Comparison of ENCODE assay signal across 10 cellular contexts in genomic region chr3:184568591-184568917, GRCh38. TPM values are rescaled to one million over a fixed set of nuclear protein-coding genes. Genes with fewer than 3 reads are reported as not detected.
DNase-seq lines count a peak whose midpoint lies in the region; ATAC-seq, FAIRE-seq and TF ChIP-seq lines count a peak whose summit lies in the region.
"Had no signal": no experiment of that assay in that cellular context is flagged by ENCODE, and none has a peak within 500 bp of the region (broad histone marks: within the 10 kb centered on the region; RNA-seq: fewer than 3 reads in every experiment).

No MANE protein-coding gene starts in this region.

- peak overlapping the region; percentile 88 to 99 (median 97) for H3K4me2 ChIP-seq in BLaER1 treated with 17β-estradiol and CSF1 and Interleukin-3, amounts not matched to agents 10 nM and 100 nM
- peak overlapping the region; percentile 89 for H3K4me2 ChIP-seq in SK-N-SH

- no peak overlapping the region for H3K27ac ChIP-seq in BLaER1 treated with 17β-estradiol and CSF1 and Interleukin-3, amounts not matched to agents 10 nM and 100 nM
- H3K27ac ChIP-seq in SK-N-SH (ENCODE audit: low read depth in 2 of 2, low read length in 1 of 2): peak overlapping the region; percentile 72 to 78
- H3K27ac ChIP-seq in pancreas: peak overlapping the region in 3 of 4 donors; percentile 17 to 57 (median 24)

- peak in 2 of 4 donors; percentile 1 to 6 for ATAC-seq in pancreas
- no peak for ATAC-seq in GM21381 (IDR thresholded peaks at IDR 0.05; ENCODE audit: unreplicated experiment)

- H3K4me1 ChIP-seq in BLaER1 treated with 17β-estradiol and CSF1 and Interleukin-3, amounts not matched to agents 10 nM and 100 nM: peaks cover 14 to 54% (median 31%) of the 10 kb centered on the region in 10 experiments; a peak in 19 of 20 replicates
- peaks cover 32 to 67% of the 10 kb centered on the region in 2 experiments for H3K4me1 ChIP-seq in SK-N-SH (ENCODE audit: control insufficient read depth in 1 of 2, insufficient read depth in 2 of 2, low read depth in 1 of 2, low read length in 1 of 2)
- peaks cover 26 to 34% (median 31%) of the 10 kb centered on the region in 3 donors for H3K4me1 ChIP-seq in pancreas

- FAIRE-seq in pancreas (lab: Jason Lieb, UNC): no peak

- peaks cover 0 to 96% (median 36%) of the 10 kb centered on the region in 11 experiments; a peak in 15 of 22 replicates for H4K20me1 ChIP-seq in BLaER1 treated with 17β-estradiol and CSF1 and Interleukin-3, amounts not matched to agents 10 nM and 100 nM
- no peaks in the 10 kb centered on the region for H4K20me1 ChIP-seq in SK-N-SH (ENCODE audit: insufficient read depth)

- CTCF ChIA-PET in SK-N-SH (lab: Yijun Ruan, JAX): no interaction called here

- peaks cover 56 to 88% (median 83%) of the 10 kb centered on the region in 11 experiments for H3K27me3 ChIP-seq in BLaER1 treated with 17β-estradiol and CSF1 and Interleukin-3, amounts not matched to agents 10 nM and 100 nM
- no peaks in the 10 kb centered on the region for H3K27me3 ChIP-seq in SK-N-SH (ENCODE audit: insufficient read depth)
- no peaks in the 10 kb centered on the region for H3K27me3 ChIP-seq in pancreas

- no peak for TF ChIP-seq RAD21 in SK-N-SH (IDR thresholded peaks at IDR 0.05; ENCODE audit: low read length)

- H3K36me3 ChIP-seq in BLaER1 treated with 17β-estradiol and CSF1 and Interleukin-3, amounts not matched to agents 10 nM and 100 nM: peaks cover 0 to 6% (median 0%) of the 10 kb centered on the region in 11 experiments; a peak in 3 of 22 replicates
- H3K36me3 ChIP-seq in SK-N-SH (replicated peaks in 1 of 2; ENCODE audit: control insufficient read depth in 1 of 2, insufficient read depth in 2 of 2, low read length in 1 of 2) (peaks cover 0 to 4% of the 10 kb centered on the region in 2 experiments), pancreas (peaks cover 0 to 7% (median 7%) of the 10 kb centered on the region in 3 donors)

- H3K9me2 ChIP-seq in SK-N-SH: no peaks in the 10 kb centered on the region

- 0 out of 2 replicates have a peak overlapping the region, but pooled peaks have one; percentile 41 for H2AFZ ChIP-seq in SK-N-SH (ENCODE audit: low read depth)

- WGBS in SK-N-SH (ENCODE audit: low lambda C conversion rate): 0% methylated on average over 6 of the region's 15 CpGs
- 1 to 2% methylated on average over 14 to 15 of the region's 15 CpGs for WGBS in pancreas, 2 donors

- H3K4me3 ChIP-seq in BLaER1 treated with 17β-estradiol and CSF1 and Interleukin-3, amounts not matched to agents 10 nM and 100 nM: peak overlapping the region in 8 of 10 experiments; percentile 52 to 72 (median 60); a peak in 11 of 20 replicates
- H3K4me3 ChIP-seq in SK-N-SH (ENCODE audit: low read depth in 2 of 2, low read length in 1 of 2) (peak overlapping the region; percentile 50 to 64), fibroblast of the aortic adventitia (ENCODE audit: low read depth, low read length) (peak overlapping the region; percentile 44), pancreas (peak overlapping the region in 3 of 4 donors; percentile 35 to 61 (median 51))

- TF ChIP-seq CTCF in SK-N-SH (IDR thresholded peaks at IDR 0.05) (no peak), fibroblast of the aortic adventitia (IDR thresholded peaks at IDR 0.05; ENCODE audit: insufficient read depth, low read length) (no peak), pancreas (IDR thresholded peaks at IDR 0.05) (no peak)

- intact Hi-C loops in pancreas (cut with DNase I): no loop called here

- H3K9me3 ChIP-seq in BLaER1 treated with 17β-estradiol and CSF1 and Interleukin-3, amounts not matched to agents 10 nM and 100 nM (replicated peaks in 1 of 11): no peaks in the 10 kb centered on the region
- no peaks in the 10 kb centered on the region for H3K9me3 ChIP-seq in SK-N-SH
- H3K9me3 ChIP-seq in pancreas: no peaks in the 10 kb centered on the region

- no peak for TF ChIP-seq EP300 in SK-N-SH (IDR thresholded peaks at IDR 0.05; ENCODE audit: borderline replicate concordance in 1 of 2, low read depth in 1 of 2, low read length in 1 of 2)

- POLR2A ChIA-PET in SK-N-SH (lab: Yijun Ruan, JAX): no interaction called here

- DNase-seq in SK-N-SH (no peak), fibroblast of the aortic adventitia (ENCODE audit: low read depth) (no peak), pancreas (peak in 2 of 6 donors; percentile 54 to 58), NCI-H2227 treated with DMSO at 0.1 percent for 48 hours (lab: John Stamatoyannopoulos, UW) (no peak), ecto neural progenitor cell (ENCODE audit: low spot score) (no peak), NCI-H226 (no peak)
- DNase-seq: activated CD8-positive, alpha-beta T cell treated with anti-CD3 and anti-CD28 coated beads, Interleukin-2, amount 10 ng/mL, durations not matched to agents 7 days and 5 days; NCI-H2107 had no signal

- no peaks in the 10 kb centered on the region; the same call in none of the 2 replicates for H3K79me2 ChIP-seq in SK-N-SH (ENCODE audit: insufficient read depth)

- peak overlapping the region in 3 of 11 experiments; percentile 54 to 73 (median 63); a peak in 4 of 22 replicates for H3K9ac ChIP-seq in BLaER1 treated with 17β-estradiol and CSF1 and Interleukin-3, amounts not matched to agents 10 nM and 100 nM
- H3K9ac ChIP-seq in SK-N-SH: peak overlapping the region; percentile 64; the same call in 1 of the 2 replicates

- H3F3A ChIP-seq in SK-N-SH (replicated peaks; ENCODE audit: insufficient read depth): peaks cover 2% of the 10 kb centered on the region

TF ChIP-seq in SK-N-SH, 30 proteins besides CTCF, POLR2A, EP300 and RAD21:
- TF ChIP-seq POLR2AphosphoS5 (IDR thresholded peaks at IDR 0.05; ENCODE audit: low read depth, low read length): no peak
- TF ChIP-seq NFIC (IDR thresholded peaks at IDR 0.05; ENCODE audit: borderline replicate concordance): no peak
- TF ChIP-seq EZH2phosphoT487 (IDR thresholded peaks at IDR 0.05; ENCODE audit: borderline replicate concordance, low read depth): no peak
- TF ChIP-seq, protein P1, sequence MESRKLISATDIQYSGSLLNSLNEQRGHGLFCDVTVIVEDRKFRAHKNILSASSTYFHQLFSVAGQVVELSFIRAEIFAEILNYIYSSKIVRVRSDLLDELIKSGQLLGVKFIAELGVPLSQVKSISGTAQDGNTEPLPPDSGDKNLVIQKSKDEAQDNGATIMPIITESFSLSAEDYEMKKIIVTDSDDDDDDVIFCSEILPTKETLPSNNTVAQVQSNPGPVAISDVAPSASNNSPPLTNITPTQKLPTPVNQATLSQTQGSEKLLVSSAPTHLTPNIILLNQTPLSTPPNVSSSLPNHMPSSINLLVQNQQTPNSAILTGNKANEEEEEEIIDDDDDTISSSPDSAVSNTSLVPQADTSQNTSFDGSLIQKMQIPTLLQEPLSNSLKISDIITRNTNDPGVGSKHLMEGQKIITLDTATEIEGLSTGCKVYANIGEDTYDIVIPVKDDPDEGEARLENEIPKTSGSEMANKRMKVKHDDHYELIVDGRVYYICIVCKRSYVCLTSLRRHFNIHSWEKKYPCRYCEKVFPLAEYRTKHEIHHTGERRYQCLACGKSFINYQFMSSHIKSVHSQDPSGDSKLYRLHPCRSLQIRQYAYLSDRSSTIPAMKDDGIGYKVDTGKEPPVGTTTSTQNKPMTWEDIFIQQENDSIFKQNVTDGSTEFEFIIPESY (IDR thresholded peaks at IDR 0.05; ENCODE audit: borderline replicate concordance, low read depth): no peak
- no peak for TF ChIP-seq RXRA (IDR thresholded peaks at IDR 0.05; ENCODE audit: borderline replicate concordance, low read depth)
- no peak for TF ChIP-seq FOXJ3 (CRISPR knock-in tag; IDR thresholded peaks at IDR 0.05)
- no peak for TF ChIP-seq YY1 (IDR thresholded peaks at IDR 0.05; ENCODE audit: low read depth)
- TF ChIP-seq FOSL2 (IDR thresholded peaks at IDR 0.05; ENCODE audit: borderline replicate concordance, low read depth): no peak
- TF ChIP-seq CHD2 (IDR thresholded peaks at IDR 0.05; ENCODE audit: low read length, partially characterized antibody): no peak
- no peak for TF ChIP-seq TAF1 (IDR thresholded peaks at IDR 0.05; ENCODE audit: borderline replicate concordance, low read depth, low read length)
- TF ChIP-seq GATA2 (CRISPR knock-in tag; IDR thresholded peaks at IDR 0.05): no peak
- TF ChIP-seq JUND (IDR thresholded peaks at IDR 0.05): no peak
- no peak for TF ChIP-seq TEAD4 (IDR thresholded peaks at IDR 0.05; ENCODE audit: borderline replicate concordance, insufficient read depth)
- TF ChIP-seq, protein P2, sequence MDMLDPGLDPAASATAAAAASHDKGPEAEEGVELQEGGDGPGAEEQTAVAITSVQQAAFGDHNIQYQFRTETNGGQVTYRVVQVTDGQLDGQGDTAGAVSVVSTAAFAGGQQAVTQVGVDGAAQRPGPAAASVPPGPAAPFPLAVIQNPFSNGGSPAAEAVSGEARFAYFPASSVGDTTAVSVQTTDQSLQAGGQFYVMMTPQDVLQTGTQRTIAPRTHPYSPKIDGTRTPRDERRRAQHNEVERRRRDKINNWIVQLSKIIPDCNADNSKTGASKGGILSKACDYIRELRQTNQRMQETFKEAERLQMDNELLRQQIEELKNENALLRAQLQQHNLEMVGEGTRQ (IDR thresholded peaks at IDR 0.05; ENCODE audit: borderline replicate concordance, low read depth, low read length): no peak
- TF ChIP-seq NRF1 (IDR thresholded peaks at IDR 0.05; ENCODE audit: low read depth, low read length): no peak
- TF ChIP-seq RCOR1 (IDR thresholded peaks at IDR 0.05; ENCODE audit: low read length): no peak
- TF ChIP-seq, protein P3, sequence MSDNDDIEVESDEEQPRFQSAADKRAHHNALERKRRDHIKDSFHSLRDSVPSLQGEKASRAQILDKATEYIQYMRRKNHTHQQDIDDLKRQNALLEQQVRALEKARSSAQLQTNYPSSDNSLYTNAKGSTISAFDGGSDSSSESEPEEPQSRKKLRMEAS (IDR thresholded peaks at IDR 0.05; ENCODE audit: low read depth): no peak
- no peak for TF ChIP-seq GABPA (IDR thresholded peaks at IDR 0.05; ENCODE audit: low read depth)
- TF ChIP-seq FOXM1 (IDR thresholded peaks at IDR 0.05; ENCODE audit: low read depth): no peak
- no peak for TF ChIP-seq MEF2A (IDR thresholded peaks at IDR 0.05; ENCODE audit: borderline replicate concordance, low read depth)

RNA-seq across cellular contexts. Expression of gene EPHB3, which starts 7.0 kb away (rescaled TPM):
- polyA plus RNA-seq in SK-N-SH (2012; rRNA removed): 2.1 and 4.2 TPM in 2 replicates
- polyA plus RNA-seq in SK-N-SH (2012; cell fraction: cytosol; rRNA removed): 1.5 and 2.0 TPM in 2 replicates
- 10.0 and 14.1 TPM in 2 replicates for polyA plus RNA-seq in SK-N-SH (2012; cell fraction: nucleus; rRNA removed)
- 2.5 and 4.7 TPM in 2 replicates for total RNA-seq in fibroblast of the aortic adventitia (ENCODE audit: low replicate concordance)
- total RNA-seq in pancreas: 10 to 100 TPM in 4 of 6 donors, 1 to 10 TPM in 2; 5.8 to 17.3 (median 13.2) TPM
- polyA plus RNA-seq in pancreas: 10 to 100 TPM; 11.7 to 13.3 TPM

Comparison
In these comparisons a context has a peak if more than half of its experiments do, and no peak if none do; other contexts are left out.
1. H3K27ac ChIP-seq: peak in SK-N-SH (2 of 2) and pancreas (3 of 4); none in BLaER1 treated with 17β-estradiol and CSF1 and Interleukin-3, amounts not matched to agents 10 nM and 100 nM (0 of 11).
2. Peak in every context shown above with its lines, with median percentiles within 50 percentile points of each other: H3K4me3 ChIP-seq.